In genomic region chr4:103201254-103201653, GRCh38 we compare ENCODE assay signal across 21 cellular contexts. TPM values are rescaled to one million over a fixed set of nuclear protein-coding genes. Genes with fewer than 3 reads are reported as not detected.
A peak's percentile ranks its signal among the peaks of the same experiment; 100 is the strongest.
DNase-seq lines count a peak whose midpoint lies in the region; ATAC-seq, FAIRE-seq and TF ChIP-seq lines count a peak whose summit lies in the region.
"Had no signal": no experiment of that assay in that cellular context is flagged by ENCODE, and none has a peak within 500 bp of the region (broad histone marks: within the 10 kb centered on the region; RNA-seq: fewer than 3 reads in every experiment).

No MANE protein-coding gene starts in this region.

- H2AFZ ChIP-seq in GM23338 (peak overlapping the region; percentile 45), H1 (ENCODE audit: low read length) (no peak overlapping the region), neural progenitor cell (replicated peaks) (peak overlapping the region; percentile 60), OCI-LY7 (ENCODE audit: low read length) (no peak overlapping the region)
- H2AFZ ChIP-seq: GM23248 had no signal

- TF ChIP-seq POLR2A in A549 (IDR thresholded peaks at IDR 0.05; ENCODE audit: low read length) (no peak), H1 (IDR thresholded peaks at IDR 0.05; ENCODE audit: control extremely low read depth in 1 of 2, low read depth in 2 of 2, low read length in 2 of 2) (no peak), upper lobe of left lung (IDR thresholded peaks at IDR 0.05) (no peak)

- H3K36me3 Mint-ChIP-seq in GM23338 (ENCODE audit: low read depth) (peaks cover 3% of the 10 kb centered on the region; the same call in 1 of the 3 replicates), neural progenitor cell (no peaks in the 10 kb centered on the region)

- no TSS peak for BruUV-seq in OCI-LY7 (replicated peaks; lab: Mats Ljungman, UMichigan)

- POLR2A ChIA-PET in A549 (lab: Yijun Ruan, JAX) (no interaction called here), H1 (lab: Charles Lee; ENCODE audit: partially characterized antibody) (no interaction called here), OCI-LY7 (lab: Charles Lee) (interaction anchor here (0.6 to 1.0 kb wide), 2 partner anchors 8 to 375 kb away, joined by 3 to 5 read pairs; no protein-coding TSS in a partner anchor)

- H3K4me1 Mint-ChIP-seq in GM23338 (peaks cover 8% of the 10 kb centered on the region), neural progenitor cell (peaks cover 14% of the 10 kb centered on the region)

- H3K4me2 ChIP-seq in A549 (no peak overlapping the region), GM23338 (no peak overlapping the region), H1 (ENCODE audit: insufficient read depth in 1 of 2, low read depth in 2 of 2, low read length in 2 of 2) (no peak overlapping the region), neural progenitor cell (no peak overlapping the region), OCI-LY7 (ENCODE audit: low read length) (no peak overlapping the region)

- H3K27ac ChIP-seq in A549 (no peak overlapping the region), GM23338 (ENCODE audit: low read depth) (no peak overlapping the region), H1 (ENCODE audit: low read depth, low read length) (no peak overlapping the region), neural progenitor cell (no peak overlapping the region), upper lobe of left lung (no peak overlapping the region), OCI-LY7 (ENCODE audit: low read depth, low read length, poor library complexity, severe bottlenecking) (no peak overlapping the region)
- H3K27ac ChIP-seq: GM23248 had no signal

- H3K9me3 Mint-ChIP-seq in GM23338 (no peaks in the 10 kb centered on the region; the same call in 2 of the 3 replicates), neural progenitor cell (no peaks in the 10 kb centered on the region)
- H3K9me3 Mint-ChIP-seq: CD8-positive, alpha-beta T cell; HFFc6 had no signal

- H3K36me3 ChIP-seq in GM23338 (ENCODE audit: insufficient read depth): no peaks in the 10 kb centered on the region; the same call in 1 of the 2 replicates
- H3K36me3 ChIP-seq in H1 (ENCODE audit: control insufficient read depth in 2 of 4, insufficient read depth in 4 of 4, low read length in 3 of 4): peaks cover 0 to 2% (median 0%) of the 10 kb centered on the region in 4 experiments; a peak in 1 of 8 replicates
- peaks cover 5% of the 10 kb centered on the region for H3K36me3 ChIP-seq in neural progenitor cell
- no peaks in the 10 kb centered on the region for H3K36me3 ChIP-seq in upper lobe of left lung
- peaks cover 6% of the 10 kb centered on the region for H3K36me3 ChIP-seq in OCI-LY7 (ENCODE audit: insufficient read depth, low read length)

- H2BK120ac ChIP-seq in H1 (replicated peaks; ENCODE audit: low read depth, low read length): no peak overlapping the region

- no peak for FAIRE-seq in A549 (lab: Jason Lieb, UNC)
- no peak for FAIRE-seq in H1 (lab: Jason Lieb, UNC)
- FAIRE-seq: G401.6, GM12892, GM19239, H54 had no signal

- H2BK5ac ChIP-seq in H1 (ENCODE audit: low read depth, low read length): no peak overlapping the region

- no peak overlapping the region for H4K5ac ChIP-seq in H1 (ENCODE audit: insufficient read length, low read depth, low read length)

- peaks cover 17% of the 10 kb centered on the region for H3K79me2 ChIP-seq in GM23338 (replicated peaks; ENCODE audit: insufficient read depth)
- peaks cover 0 to 9% of the 10 kb centered on the region in 2 experiments; a peak in 2 of 4 replicates for H3K79me2 ChIP-seq in H1 (ENCODE audit: control insufficient read depth in 1 of 2, insufficient read depth in 2 of 2, low read length in 2 of 2)
- H3K79me2 ChIP-seq in neural progenitor cell (ENCODE audit: low read depth): peaks cover 19% of the 10 kb centered on the region
- peaks cover 16% of the 10 kb centered on the region; the same call in 1 of the 2 replicates for H3K79me2 ChIP-seq in OCI-LY7 (ENCODE audit: insufficient read depth, low read depth, low read length)

- H3K14ac ChIP-seq in H1 (ENCODE audit: insufficient read length): no peak overlapping the region

- no peak overlapping the region for H2BK15ac ChIP-seq in H1 (ENCODE audit: low read length)

- H3K9ac ChIP-seq in H1 (replicated peaks in 1 of 4; ENCODE audit: extremely low read depth in 1 of 4, low read depth in 3 of 4, low read length in 3 of 4) (no peak overlapping the region), neural progenitor cell (no peak overlapping the region)
- H3K9ac ChIP-seq: GM23248 had no signal

- no peak overlapping the region for H2BK12ac ChIP-seq in H1 (ENCODE audit: low read depth, low read length)

- H3K27me3 Mint-ChIP-seq in GM23338 (ENCODE audit: insufficient read depth, low read depth, poor library complexity) (peaks cover 6% of the 10 kb centered on the region), neural progenitor cell (ENCODE audit: insufficient read depth, low read depth) (no peaks in the 10 kb centered on the region)

- H3K9me2 ChIP-seq in GM23338 (ENCODE audit: insufficient read depth) (no peaks in the 10 kb centered on the region), OCI-LY7 (ENCODE audit: insufficient read depth, low read length) (no peaks in the 10 kb centered on the region)

- H3K23me2 ChIP-seq in H1 (ENCODE audit: low read depth, low read length): peaks cover 7% of the 10 kb centered on the region; the same call in 1 of the 2 replicates

- 96% methylated on average over 2 of the region's 2 CpGs for WGBS in A549 (ENCODE audit: missing lambda C conversion rate)
- WGBS in H1 (ENCODE audit: extremely low coverage in 1 of 2, insufficient coverage in 1 of 2, insufficient read length in 1 of 2, insufficient replicate concordance in 2 of 2, low coverage in 1 of 2, low lambda C conversion rate in 2 of 2, missing lambda C conversion rate in 1 of 2), 2 experiments: 92% methylated on average over 2 of the region's 2 CpGs; no CpG with 5 or more reads in 1 of the 2 experiments
- WGBS in upper lobe of left lung, 2 donors: 89 to 98% methylated on average over 2 of the region's 2 CpGs

- no peak overlapping the region for H3K18ac ChIP-seq in H1 (ENCODE audit: extremely low read depth, low read length)

- peaks cover 9% of the 10 kb centered on the region; the same call in 2 of the 3 replicates for H3K4me1 ChIP-seq in A549
- H3K4me1 ChIP-seq in GM23338 (ENCODE audit: insufficient read depth): peaks cover 11% of the 10 kb centered on the region; the same call in 1 of the 2 replicates
- H3K4me1 ChIP-seq in H1 (replicated peaks in 1 of 4; ENCODE audit: control insufficient read depth in 3 of 4, insufficient read depth in 4 of 4, low read length in 3 of 4): peaks cover 0 to 1% (median 0%) of the 10 kb centered on the region in 4 experiments; a peak in 1 of 7 replicates
- peaks cover 10% of the 10 kb centered on the region for H3K4me1 ChIP-seq in neural progenitor cell
- H3K4me1 ChIP-seq in upper lobe of left lung: peaks cover 4 to 12% (median 9%) of the 10 kb centered on the region in 4 donors
- peaks cover 16% of the 10 kb centered on the region for H3K4me1 ChIP-seq in OCI-LY7 (ENCODE audit: insufficient read depth, low read length, poor library complexity, severe bottlenecking)

- H3K9me3 ChIP-seq in A549 (no peaks in the 10 kb centered on the region), H1 (ENCODE audit: insufficient read depth in 2 of 2, low read depth in 1 of 2, low read length in 1 of 2) (no peaks in the 10 kb centered on the region), neural progenitor cell (ENCODE audit: low read depth) (no peaks in the 10 kb centered on the region), upper lobe of left lung (no peaks in the 10 kb centered on the region), OCI-LY7 (ENCODE audit: low read length) (no peaks in the 10 kb centered on the region; the same call in 1 of the 2 replicates)
- H3K9me3 ChIP-seq: Caco-2, HAP-1 had no signal

- H3F3A ChIP-seq in GM23338 (replicated peaks; ENCODE audit: low read depth) (no peaks in the 10 kb centered on the region), neural progenitor cell (ENCODE audit: low read depth) (no peaks in the 10 kb centered on the region)

- H3K4ac ChIP-seq in H1 (replicated peaks; ENCODE audit: insufficient read length, low read depth, low read length): no peak overlapping the region

- H4K20me1 ChIP-seq in GM23338 (replicated peaks; ENCODE audit: insufficient read depth): no peaks in the 10 kb centered on the region
- no peaks in the 10 kb centered on the region for H4K20me1 ChIP-seq in H1 (replicated peaks in 1 of 2; ENCODE audit: control insufficient read depth in 1 of 2, insufficient read depth in 2 of 2, low read length in 2 of 2)
- no peaks in the 10 kb centered on the region for H4K20me1 ChIP-seq in neural progenitor cell (ENCODE audit: low read depth)
- H4K20me1 ChIP-seq in OCI-LY7 (ENCODE audit: insufficient read depth, low read length): no peaks in the 10 kb centered on the region

- H3K27me3 ChIP-seq in GM23338 (ENCODE audit: insufficient read depth): no peaks in the 10 kb centered on the region
- H3K27me3 ChIP-seq in H1 (replicated peaks in 1 of 4; ENCODE audit: control insufficient read depth in 3 of 4, extremely low read depth in 1 of 4, insufficient read depth in 3 of 4, low read length in 3 of 4): no peaks in the 10 kb centered on the region
- no peaks in the 10 kb centered on the region for H3K27me3 ChIP-seq in neural progenitor cell
- H3K27me3 ChIP-seq in upper lobe of left lung: no peaks in the 10 kb centered on the region

- no peak overlapping the region for H3K56ac ChIP-seq in H1 (replicated peaks; ENCODE audit: insufficient read length, low read depth, low read length)

- no peak overlapping the region for H3K4me3 Mint-ChIP-seq in GM23338
- H3K4me3 Mint-ChIP-seq in neural progenitor cell: no peak overlapping the region
- H3K4me3 Mint-ChIP-seq: CD8-positive, alpha-beta T cell; HFFc6 had no signal

- no peak for ATAC-seq in A549
- no peak for ATAC-seq in GM23338
- ATAC-seq in upper lobe of left lung (ENCODE audit: low FRiP score in 2 of 2): no peak
- ATAC-seq in HG03175 (IDR thresholded peaks at IDR 0.05; ENCODE audit: unreplicated experiment): no peak
- no peak for ATAC-seq in HG03095 (IDR thresholded peaks at IDR 0.05; ENCODE audit: unreplicated experiment)
- ATAC-seq: CD8-positive, alpha-beta T cell had no signal

- H3K27ac Mint-ChIP-seq in GM23338 (no peak overlapping the region), neural progenitor cell (no peak overlapping the region)
- H3K27ac Mint-ChIP-seq: CD8-positive, alpha-beta T cell; HFFc6 had no signal

- intact Hi-C loops in OCI-LY7 (cut with micrococcal nuclease; ENCODE audit: unreplicated experiment): no loop called here

- no peak overlapping the region for H3K4me3 ChIP-seq in A549
- no peak overlapping the region for H3K4me3 ChIP-seq in GM23338
- H3K4me3 ChIP-seq in H1 (ENCODE audit: extremely low read depth in 1 of 4, insufficient read depth in 2 of 4, low read depth in 3 of 4, low read length in 4 of 4): no peak overlapping the region
- H3K4me3 ChIP-seq in neural progenitor cell: no peak overlapping the region
- H3K4me3 ChIP-seq in upper lobe of left lung: no peak overlapping the region
- no peak overlapping the region for H3K4me3 ChIP-seq in OCI-LY7 (ENCODE audit: low read depth, low read length, poor library complexity, severe bottlenecking)
- H3K4me3 ChIP-seq: GM23248, HAP-1 had no signal

- TF ChIP-seq CTCF in A549 (IDR thresholded peaks at IDR 0.05) (no peak), GM23338 (conservative IDR thresholded peaks at IDR 0.05; ENCODE audit: low read depth in 2 of 2) (no peak), H1 (IDR thresholded peaks at IDR 0.05; ENCODE audit: control extremely low read depth in 1 of 3, insufficient read depth in 1 of 3, low read depth in 1 of 3, low read length in 3 of 3) (no peak), neural progenitor cell (IDR thresholded peaks at IDR 0.05) (no peak), upper lobe of left lung (IDR thresholded peaks at IDR 0.05) (no peak), OCI-LY7 (conservative IDR thresholded peaks at IDR 0.05; ENCODE audit: low read length) (no peak)

- no peak overlapping the region for H3K23ac ChIP-seq in H1 (ENCODE audit: insufficient read length)

- H2BK20ac ChIP-seq in H1 (ENCODE audit: low read length): no peak overlapping the region

- TF ChIP-seq RAD21 in A549 (conservative IDR thresholded peaks at IDR 0.05 in 1 of 2, IDR thresholded peaks at IDR 0.05 in 1 of 2): no peak
- TF ChIP-seq RAD21 in H1 (IDR thresholded peaks at IDR 0.05 in 1 of 2, conservative IDR thresholded peaks at IDR 0.05 in 1 of 2; ENCODE audit: low read depth in 2 of 2, low read length in 2 of 2): no peak

- H3K79me1 ChIP-seq in H1 (ENCODE audit: low read depth, low read length): no peaks in the 10 kb centered on the region

- CTCF ChIA-PET in A549 (lab: Yijun Ruan, JAX) (no interaction called here), H1 (lab: Charles Lee; ENCODE audit: partially characterized antibody) (interaction anchor here (1.0 kb wide), 1 partner anchor 585 kb away, joined by 3 read pairs; no protein-coding TSS in a partner anchor), OCI-LY7 (lab: Charles Lee; ENCODE audit: unreplicated experiment) (no interaction called here)

- H2AK5ac ChIP-seq in H1 (ENCODE audit: low read depth, low read length): no peak overlapping the region

- TF ChIP-seq EP300 in A549 (IDR thresholded peaks at IDR 0.05): no peak
- TF ChIP-seq EP300 in H1 (IDR thresholded peaks at IDR 0.05; ENCODE audit: borderline replicate concordance in 1 of 2, low read depth in 2 of 2, low read length in 2 of 2): no peak
- no peak for TF ChIP-seq EP300 in upper lobe of left lung (IDR thresholded peaks at IDR 0.05)

- no peak for DNase-seq in A549 (ENCODE audit: low read depth in 1 of 2, low spot score in 1 of 2)
- no peak for DNase-seq in GM23338 (ENCODE audit: low spot score)
- no peak for DNase-seq in H1 (ENCODE audit: low read depth in 1 of 2, low spot score in 2 of 2)
- no peak for DNase-seq in neural progenitor cell (ENCODE audit: low spot score)
- DNase-seq in upper lobe of left lung: no peak
- no peak for DNase-seq in OCI-LY7 (ENCODE audit: low spot score)
- DNase-seq: 8988T; C1 segment of cervical spinal cord; Caco-2; CD8-positive, alpha-beta T cell; DMS153; DND-41; GM23248; HFFc6 had no signal

- no peak overlapping the region for H4K8ac ChIP-seq in H1 (ENCODE audit: extremely low read depth, insufficient read depth, low read length)

- no peak overlapping the region for H4K91ac ChIP-seq in H1 (replicated peaks; ENCODE audit: insufficient read length, low read length)

RNA-seq across cellular contexts. Expression of gene CENPE, which starts 3.1 kb away (rescaled TPM):
- polyA plus RNA-seq in A549 (2011; rRNA removed) (7.8 and 15.9 TPM in 2 replicates), A549 (2017; fragmentation: RNase III; extraction: RNeasy Plus Mini Kit Qiagen cat#74134 plus additional on column Dnase treatment) (5.4 to 8.5 TPM (median 6.3 TPM) in 3 replicates), GM23338 (2016; fragmentation: Nextera tagmentation; extraction: Ambion mirVana) (35.7 and 46.7 TPM in 2 replicates), H1 (2011; rRNA removed) (1.1 and 2.1 TPM in 2 replicates)
- polyA plus RNA-seq in A549 (2012; cell fraction: cytosol; rRNA removed): 1.3 and 1.6 TPM in 2 replicates
- 1.7 and 2.1 TPM in 2 replicates for polyA plus RNA-seq in A549 (2012; cell fraction: nucleus; rRNA removed)
- 3.9 and 5.2 TPM in 2 replicates for polyA minus RNA-seq in A549 (2011; rRNA and poly(A)+ RNA removed)
- 25.2 and 42.2 TPM in 2 replicates for total RNA-seq in GM23338 (2014; rRNA removed; shearing (Covaris generic))
- 49.0 and 51.0 TPM in 2 replicates for total RNA-seq in H1 (2021; fragmentation: NEBNext Ultra II Directional; extraction: Animal tissue kit (Norgen Biotek cat#: 25700))
- polyA plus RNA-seq in H1 (2011; cell fraction: cytosol; rRNA removed): 5.2 TPM
- polyA plus RNA-seq in H1 (2011; cell fraction: nucleus; rRNA removed): 5.9 TPM
- polyA plus RNA-seq in H1 (2012, experiment 1 of 2): 7.0 to 23.3 TPM (median 10.6 TPM) in 4 replicates
- 0.60 TPM for polyA plus RNA-seq in H1 (2012, experiment 2 of 2)
- 36.0 TPM for polyA plus RNA-seq in H1 (2013, experiment 1 of 2)
- polyA plus RNA-seq in H1 (2013, experiment 2 of 2): 31.8 TPM
- polyA minus RNA-seq in H1 (2011; rRNA and poly(A)+ RNA removed): 20.1 and 23.6 TPM in 2 replicates
- 9.2 TPM for polyA minus RNA-seq in H1 (2011; cell fraction: cytosol; rRNA and poly(A)+ RNA removed)
- polyA minus RNA-seq in H1 (2011; cell fraction: nucleus; rRNA and poly(A)+ RNA removed): 43.3 TPM
- total RNA-seq in neural progenitor cell (ENCODE audit: low replicate concordance) (55.7 and 95.2 TPM in 2 replicates), upper lobe of left lung (1 to 10 TPM; 1.0 to 4.2 (median 1.6) TPM), OCI-LY7 (2022) (70.9 and 80.0 TPM in 2 replicates)
- total RNA-seq in OCI-LY7 (2014; rRNA removed; shearing (Covaris generic)): 23.6 and 39.4 TPM in 2 replicates

Comparison
In these comparisons a context has a peak if more than half of its experiments do, and no peak if none do; other contexts are left out.
1. H2AFZ ChIP-seq: peak in GM23338 (single experiment) and neural progenitor cell (single experiment); none in H1 (single experiment) and OCI-LY7 (single experiment).
2. Of the 18 proteins assayed by ChIP-seq in both H1 and A549: peak only in H1: none; only in A549: none; in both: MAFK; in neither: 17.